Comparison of ENCODE assay signal across 24 cellular contexts in the genomic region with DNA sequence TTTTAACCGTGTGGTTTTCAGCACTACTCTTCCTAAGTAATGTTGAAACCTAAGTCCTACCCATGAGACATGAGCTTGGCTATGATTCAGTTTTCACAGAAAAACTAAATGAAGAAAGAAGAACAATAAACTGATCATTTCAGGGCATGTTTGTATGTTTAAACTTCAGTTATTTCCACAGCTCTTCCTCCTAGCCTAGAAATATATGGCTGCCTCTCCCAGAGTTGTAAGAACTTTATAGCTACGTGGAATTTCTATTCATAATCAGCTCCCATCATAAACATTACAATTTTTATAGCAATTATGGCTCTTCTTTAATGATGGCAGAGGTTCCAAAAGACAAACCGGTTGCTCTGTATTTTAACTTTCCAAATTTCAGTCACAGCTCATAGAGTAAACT.
"Had no signal": no experiment of that assay in that cellular context is flagged by ENCODE, and none has a peak within 500 bp of the region (broad histone marks: within the 10 kb centered on the region; RNA-seq: fewer than 3 reads in every experiment).

No MANE protein-coding gene starts in this region.

- H3K36me3 ChIP-seq: Peyer's patch, SJCRH30 had no signal

- H3K27me3 ChIP-seq: Peyer's patch, SJCRH30 had no signal

- H3K4me2 ChIP-seq: KMS-11 had no signal

- H3K4me3 ChIP-seq: K562, Peyer's patch, SJCRH30 had no signal

- FAIRE-seq: HTR-8/SVneo, K562 had no signal

- H3K9me3 ChIP-seq: Peyer's patch, SJCRH30 had no signal

- H3K27ac ChIP-seq: HL-60, KMS-11, SJCRH30 had no signal

- DNase-seq: Kasumi-1; MM.1S; NCI-H1092 treated with DMSO at 0.1 percent for 48 hours; NCI-H1436 treated with DMSO at 0.1 percent for 48 hours; NCI-H1694; NCI-H187 treated with DMSO at 0.1 percent for 48 hours; NCI-H2029 treated with DMSO at 0.1 percent for 48 hours; NCI-H226; NCI-H446; NCI-H510A; NCI-H524 treated with DMSO at 0.1 percent for 48 hours; NCI-H69; NCI-H774; NK-92 treated with Interleukin-12 subunit alpha and Interleukin-12 subunit beta, amount 100 ng/mL, for 24 hours; PC-3; Peyer's patch; SHP77 treated with DMSO at 0.1 percent for 48 hours; SJCRH30 had no signal

- ATAC-seq: K562, PC-3, Right ventricle myocardium inferior, SK-N-SH treated with all-trans-retinoic acid at 6 μM for 48 hours had no signal

- H3K4me1 ChIP-seq: Peyer's patch, SJCRH30 had no signal
